1 cellular context compared by ENCODE assay signal in the genomic region with DNA sequence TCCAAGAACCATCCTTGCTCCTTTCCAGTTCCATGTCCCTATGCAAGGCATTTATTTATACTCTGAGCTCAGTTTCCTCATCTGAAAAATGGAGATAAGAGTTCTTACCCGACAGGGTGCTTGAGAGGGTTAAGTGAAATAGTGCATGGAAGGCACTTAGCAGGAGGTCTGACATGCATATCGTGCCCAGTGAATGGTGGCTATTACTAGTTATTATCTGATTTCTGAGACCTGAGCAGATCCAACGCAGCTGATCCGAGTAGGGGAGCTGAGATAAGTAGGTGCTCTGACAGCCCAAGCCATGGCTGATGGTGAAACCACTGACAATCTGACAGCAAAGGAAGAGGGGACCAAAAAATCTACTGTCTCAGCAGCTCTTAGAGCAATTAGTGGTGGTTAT.
TF ChIP-seq lines count a peak whose summit lies in the region.

No MANE protein-coding gene starts in this region.

TF ChIP-seq in SK-N-SH, 30 proteins besides CTCF, POLR2A, EP300 and RAD21 (continued from another document):
- TF ChIP-seq RCOR1 (IDR thresholded peaks at IDR 0.05; ENCODE audit: low read length) (peak; percentile 7; the same call in 1 of the 2 replicates), JUND (IDR thresholded peaks at IDR 0.05) (no peak), FOXM1 (IDR thresholded peaks at IDR 0.05; ENCODE audit: low read depth) (no peak), FOSL2 (IDR thresholded peaks at IDR 0.05; ENCODE audit: borderline replicate concordance, low read depth) (no peak), SIN3A (IDR thresholded peaks at IDR 0.05; ENCODE audit: borderline replicate concordance, low read depth, low read length) (no peak), GABPA (IDR thresholded peaks at IDR 0.05; ENCODE audit: low read depth) (no peak), TCF12 (IDR thresholded peaks at IDR 0.05) (no peak), EZH2phosphoT487 (IDR thresholded peaks at IDR 0.05; ENCODE audit: borderline replicate concordance, low read depth) (no peak), GATA2 (CRISPR knock-in tag; IDR thresholded peaks at IDR 0.05) (peak; percentile 53; the same call in 1 of the 2 replicates), RFX5 (IDR thresholded peaks at IDR 0.05; ENCODE audit: low read length) (no peak), MEF2A (IDR thresholded peaks at IDR 0.05; ENCODE audit: borderline replicate concordance, low read depth) (no peak), CHD2 (IDR thresholded peaks at IDR 0.05; ENCODE audit: low read length, partially characterized antibody) (no peak)
